19 cellular contexts compared by ENCODE assay signal in the genomic region with DNA sequence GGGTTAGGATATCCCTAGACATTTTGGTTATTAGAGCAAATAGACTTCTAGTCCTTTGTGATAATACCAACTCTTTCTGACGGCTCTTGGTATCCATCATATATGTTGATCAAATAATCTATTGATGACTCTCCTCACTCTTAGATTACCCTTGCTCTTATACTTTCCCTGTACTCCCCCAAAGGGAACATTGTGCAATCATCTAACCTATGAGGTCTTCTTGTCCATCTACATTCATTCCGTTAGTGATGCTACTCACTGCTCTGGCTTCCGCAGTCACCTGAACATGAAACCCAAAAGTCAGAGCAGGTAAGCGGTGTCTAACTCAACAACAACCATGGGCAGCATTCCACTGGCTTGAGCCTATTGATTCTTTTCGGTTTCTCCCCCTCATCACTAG.
DNase-seq lines count a peak whose midpoint lies in the region; ATAC-seq and TF ChIP-seq lines count a peak whose summit lies in the region.
"Had no signal": no experiment of that assay in that cellular context is flagged by ENCODE, and none has a peak within 500 bp of the region (broad histone marks: within the 10 kb centered on the region; RNA-seq: fewer than 3 reads in every experiment).

No MANE protein-coding gene starts in this region.

- H4K91ac ChIP-seq in IMR-90 (ENCODE audit: insufficient read depth, low read depth, low read length): no peak overlapping the region

- H3K9me1 ChIP-seq in IMR-90 (ENCODE audit: insufficient read depth, low read length): no peaks in the 10 kb centered on the region

- H4K8ac ChIP-seq in IMR-90 (ENCODE audit: low read depth in 2 of 2, low read length in 2 of 2) (no peak overlapping the region), mesendoderm (ENCODE audit: low read depth, low read length) (no peak overlapping the region)

- H3K4me3 Mint-ChIP-seq in endodermal cell: no peak overlapping the region
- H3K4me3 Mint-ChIP-seq: CD14-positive monocyte; CD8-positive, alpha-beta T cell had no signal

- POLR2A ChIA-PET in IMR-90 (lab: Charles Lee; ENCODE audit: unreplicated experiment): no interaction called here

- H3K4me1 ChIP-seq in IMR-90 (ENCODE audit: control insufficient read depth, insufficient read depth, low read length) (no peaks in the 10 kb centered on the region), SJSA1 (replicated peaks) (peaks cover 7% of the 10 kb centered on the region), endodermal cell (ENCODE audit: control insufficient read depth, insufficient read depth, low read length) (no peaks in the 10 kb centered on the region), mesendoderm (ENCODE audit: control insufficient read depth, low read depth, low read length) (no peaks in the 10 kb centered on the region), ovary (ENCODE audit: insufficient read depth) (no peaks in the 10 kb centered on the region)
- H3K4me1 ChIP-seq: BE2C, BLaER1, Caco-2 had no signal

- H3K79me2 ChIP-seq in mesendoderm (ENCODE audit: control insufficient read depth, insufficient read depth, low read length): no peaks in the 10 kb centered on the region

- H2BK5ac ChIP-seq in IMR-90 (ENCODE audit: low read depth, low read length, poor library complexity, severe bottlenecking): no peak overlapping the region
- H2BK5ac ChIP-seq in mesendoderm (ENCODE audit: low read length): no peak overlapping the region

- H2BK15ac ChIP-seq in IMR-90 (ENCODE audit: low read depth, low read length) (no peak overlapping the region), mesendoderm (replicated peaks; ENCODE audit: low read depth) (no peak overlapping the region)

- no peak overlapping the region for H3K27ac ChIP-seq in IMR-90 (ENCODE audit: insufficient read depth, low read length)
- H3K27ac ChIP-seq in SJSA1: peak overlapping the region; percentile 18; the same call in 1 of the 2 replicates
- no peak overlapping the region for H3K27ac ChIP-seq in endodermal cell (ENCODE audit: low read depth, low read length)
- no peak overlapping the region for H3K27ac ChIP-seq in mesendoderm (ENCODE audit: low read depth, low read length)
- H3K27ac ChIP-seq in ovary: no peak overlapping the region
- H3K27ac ChIP-seq: BLaER1 had no signal

- H3K27me3 ChIP-seq in IMR-90 (ENCODE audit: control insufficient read depth, insufficient read depth, low read length): peaks cover 3% of the 10 kb centered on the region
- no peaks in the 10 kb centered on the region for H3K27me3 ChIP-seq in SJSA1 (replicated peaks)
- H3K27me3 ChIP-seq in endodermal cell (ENCODE audit: control insufficient read depth, insufficient read depth, low read length, poor library complexity, severe bottlenecking): no peaks in the 10 kb centered on the region
- no peaks in the 10 kb centered on the region for H3K27me3 ChIP-seq in mesendoderm (ENCODE audit: insufficient read depth, low read length, poor library complexity)
- H3K27me3 ChIP-seq in ovary: no peaks in the 10 kb centered on the region
- H3K27me3 ChIP-seq: BE2C, BLaER1 had no signal

- H3K9me3 Mint-ChIP-seq in endodermal cell: no peaks in the 10 kb centered on the region

- in situ Hi-C loops in IMR-90 (cut with MboI; ENCODE audit: low sequenced_read_pairs): no loop called here

- peaks cover 8% of the 10 kb centered on the region for H3K4me1 Mint-ChIP-seq in endodermal cell
- H3K4me1 Mint-ChIP-seq: CD14-positive monocyte; CD4-positive, CD25-positive, alpha-beta regulatory T cell had no signal

- H2BK20ac ChIP-seq in IMR-90 (ENCODE audit: low read depth, low read length): no peak overlapping the region

- TF ChIP-seq EP300 in ovary (IDR thresholded peaks at IDR 0.05): no peak

- no peak overlapping the region for H3K27ac Mint-ChIP-seq in endodermal cell
- H3K27ac Mint-ChIP-seq: CD4-positive, CD25-positive, alpha-beta regulatory T cell; CD8-positive, alpha-beta T cell had no signal

- H2AK9ac ChIP-seq in IMR-90 (replicated peaks; ENCODE audit: low read depth, low read length, poor library complexity): no peak overlapping the region

- no TSS peak for BruUV-seq in IMR-90 (replicated peaks; lab: Mats Ljungman, UMichigan)

- TF ChIP-seq CTCF in IMR-90 (conservative IDR thresholded peaks at IDR 0.05; ENCODE audit: low read depth, low read length) (no peak), endodermal cell (conservative IDR thresholded peaks at IDR 0.05) (no peak), ovary (IDR thresholded peaks at IDR 0.05) (no peak)

- peaks cover 2% of the 10 kb centered on the region for H3K36me3 Mint-ChIP-seq in endodermal cell (ENCODE audit: low read depth)
- H3K36me3 Mint-ChIP-seq: CD14-positive monocyte; CD4-positive, CD25-positive, alpha-beta regulatory T cell; CD8-positive, alpha-beta T cell had no signal

- H2AK5ac ChIP-seq in IMR-90 (ENCODE audit: low read depth, low read length) (0 out of 2 replicates have a peak overlapping the region, but pooled peaks have one; percentile 29), mesendoderm (ENCODE audit: low read length) (peak overlapping the region; percentile 45)

- H3K4me2 ChIP-seq in IMR-90 (ENCODE audit: low read depth, low read length): no peak overlapping the region
- no peak overlapping the region for H3K4me2 ChIP-seq in mesendoderm (ENCODE audit: low read length)
- H3K4me2 ChIP-seq: BLaER1 had no signal

- dilution Hi-C loops in IMR-90 (cut with HindIII; ENCODE audit: low sequenced_read_pairs, unreplicated experiment): no loop called here

- H2AFZ ChIP-seq in IMR-90 (replicated peaks; ENCODE audit: low read length, poor library complexity): no peak overlapping the region

- ATAC-seq in IMR-90 (ENCODE audit: low read depth): no peak
- ATAC-seq in GM18520 (IDR thresholded peaks at IDR 0.05; ENCODE audit: unreplicated experiment): no peak
- no peak for ATAC-seq in stimulated activated naive CD8-positive, alpha-beta T cell treated with anti-CD3 and anti-CD28 coated beads, Interleukin-15, Interleukin-2, amounts not matched to agents 100 U/mL and 50 U/mL, for 24 hours
- ATAC-seq: CD8-positive, alpha-beta T cell had no signal

- H3K4me3 ChIP-seq in IMR-90 (ENCODE audit: insufficient read depth, low read depth, low read length) (no peak overlapping the region), SJSA1 (no peak overlapping the region), endodermal cell (ENCODE audit: low read length) (no peak overlapping the region), mesendoderm (ENCODE audit: low read length) (no peak overlapping the region), ovary (no peak overlapping the region)
- H3K4me3 ChIP-seq: BLaER1 had no signal

- WGBS in IMR-90 (ENCODE audit: extremely low coverage in 2 of 2, insufficient read length in 1 of 2), 2 experiments: no CpG with 5 or more reads among the region's 5 CpGs
- WGBS in endodermal cell (ENCODE audit: insufficient coverage in 1 of 2, insufficient read length in 1 of 2), 2 experiments: 94 to 95% methylated on average over 3 to 5 of the region's 5 CpGs
- WGBS in mesendoderm (ENCODE audit: extremely low coverage, insufficient coverage, low lambda C conversion rate): no CpG with 5 or more reads among the region's 5 CpGs
- 83 to 90% (median 86%) methylated on average over 5 of the region's 5 CpGs for WGBS in ovary, 3 donors

- H3K4ac ChIP-seq in IMR-90 (ENCODE audit: low read depth, low read length) (no peak overlapping the region), mesendoderm (ENCODE audit: low read depth, low read length) (no peak overlapping the region)

- H3K9ac ChIP-seq in IMR-90 (ENCODE audit: low read depth, low read length) (no peak overlapping the region), endodermal cell (ENCODE audit: extremely low read depth, low read length, poor library complexity, severe bottlenecking) (no peak overlapping the region), mesendoderm (ENCODE audit: low read length) (no peak overlapping the region)
- H3K9ac ChIP-seq: BLaER1 had no signal

- CTCF ChIA-PET in IMR-90 (lab: Yijun Ruan, JAX): interaction anchor here (0.6 to 0.7 kb wide), 4 partner anchors 10 to 1195 kb away, joined by 3 to 4 read pairs (median 4); no protein-coding TSS in a partner anchor

- peak overlapping the region; percentile 18; the same call in 1 of the 2 replicates for H3K14ac ChIP-seq in IMR-90 (replicated peaks; ENCODE audit: low read depth, low read length)

- H3K56ac ChIP-seq in IMR-90 (ENCODE audit: extremely low read depth, insufficient read depth, low read length) (no peak overlapping the region), mesendoderm (ENCODE audit: low read length) (no peak overlapping the region)

- H3K36me3 ChIP-seq in IMR-90 (ENCODE audit: control insufficient read depth, insufficient read depth, low read length): no peaks in the 10 kb centered on the region
- no peaks in the 10 kb centered on the region for H3K36me3 ChIP-seq in SJSA1
- H3K36me3 ChIP-seq in endodermal cell (ENCODE audit: control insufficient read depth, insufficient read depth, low read length): no peaks in the 10 kb centered on the region
- H3K36me3 ChIP-seq in mesendoderm (ENCODE audit: control insufficient read depth, insufficient read depth, low read length): no peaks in the 10 kb centered on the region
- H3K36me3 ChIP-seq in ovary: no peaks in the 10 kb centered on the region
- H3K36me3 ChIP-seq: BE2C, BLaER1 had no signal

- H2BK120ac ChIP-seq in IMR-90 (ENCODE audit: low read depth, low read length) (no peak overlapping the region), mesendoderm (ENCODE audit: low read depth, low read length) (no peak overlapping the region)

- no peak for TF ChIP-seq RAD21 in IMR-90 (IDR thresholded peaks at IDR 0.05; ENCODE audit: low read length)

- no peak overlapping the region for H4K5ac ChIP-seq in IMR-90 (ENCODE audit: low read depth, low read length)
- no peak overlapping the region for H4K5ac ChIP-seq in mesendoderm (ENCODE audit: low read length)

- no peak overlapping the region for H3K18ac ChIP-seq in IMR-90 (ENCODE audit: low read depth, low read length)
- H3K18ac ChIP-seq in mesendoderm (ENCODE audit: low read length): no peak overlapping the region

- H3K9me3 ChIP-seq in IMR-90 (ENCODE audit: control insufficient read depth, insufficient read depth, low read length) (no peaks in the 10 kb centered on the region), SJSA1 (replicated peaks) (no peaks in the 10 kb centered on the region), endodermal cell (ENCODE audit: control insufficient read depth, low read length) (no peaks in the 10 kb centered on the region), ovary (no peaks in the 10 kb centered on the region)
- H3K9me3 ChIP-seq: BE2C, BLaER1, Caco-2 had no signal

- TF ChIP-seq POLR2A in IMR-90 (IDR thresholded peaks at IDR 0.05; ENCODE audit: low read depth, low read length): no peak
- no peak for TF ChIP-seq POLR2A in ovary (IDR thresholded peaks at IDR 0.05)

- intact Hi-C loops in IMR-90 (cut with micrococcal nuclease) (no loop called here), ovary (cut with DNase I) (no loop called here)

- no peaks in the 10 kb centered on the region for H4K20me1 ChIP-seq in IMR-90 (ENCODE audit: insufficient read depth, low read length)
- H4K20me1 ChIP-seq: BLaER1 had no signal

- H3K23ac ChIP-seq in IMR-90 (ENCODE audit: low read depth, low read length) (no peak overlapping the region), mesendoderm (ENCODE audit: low read length) (no peak overlapping the region)

- H3K27me3 Mint-ChIP-seq in endodermal cell (ENCODE audit: insufficient read depth): no peaks in the 10 kb centered on the region
- H3K27me3 Mint-ChIP-seq: CD4-positive, CD25-positive, alpha-beta regulatory T cell had no signal

- H3K79me1 ChIP-seq in IMR-90 (ENCODE audit: low read depth in 1 of 2, low read length in 2 of 2) (no peaks in the 10 kb centered on the region), mesendoderm (ENCODE audit: low read length) (no peaks in the 10 kb centered on the region)

- DNase-seq in IMR-90: no peak
- DNase-seq in SJSA1 (ENCODE audit: low read depth in 1 of 2, low spot score in 2 of 2): no peak
- DNase-seq in endodermal cell: peak; percentile 2
- DNase-seq in mesendoderm: no peak
- no peak for DNase-seq in ovary
- no peak for DNase-seq in amygdala (lab: John Stamatoyannopoulos, UW)
- no peak for DNase-seq in stimulated activated naive CD8-positive, alpha-beta T cell treated with anti-CD3 and anti-CD28 coated beads, Interleukin-15, Interleukin-2, amounts not matched to agents 100 U/mL and 50 U/mL, for 24 hours
- DNase-seq: 8988T; BE2C; C1 segment of cervical spinal cord; Caco-2; Calu3; CD4-positive, CD25-positive, alpha-beta regulatory T cell; CD8-positive, alpha-beta T cell; DMS79 treated with DMSO at 0.1 percent for 48 hours; GF-D8 had no signal
